Comparison of ENCODE assay signal across 22 cellular contexts in genomic region chr12:50160643-50161042, GRCh38. TPM values are rescaled to one million over a fixed set of nuclear protein-coding genes. Genes with fewer than 3 reads are reported as not detected.
"Had no signal": no experiment of that assay in that cellular context is flagged by ENCODE, and none has a peak within 500 bp of the region (broad histone marks: within the 10 kb centered on the region; RNA-seq: fewer than 3 reads in every experiment).

No MANE protein-coding gene starts in this region.

- H3K4me3 Mint-ChIP-seq: activated CD4-positive, alpha-beta memory T cell treated with anti-CD3 and anti-CD28 coated beads for 36 hours; activated CD8-positive, alpha-beta memory T cell treated with anti-CD3 and anti-CD28 coated beads, Interleukin-2, amount 10 ng/mL, durations not matched to agents 7 days and 5 days; activated naive CD8-positive, alpha-beta T cell treated with anti-CD3 and anti-CD28 coated beads for 36 hours; stimulated activated naive B cell treated with anti-CD40 and anti-IgM and Interleukin-4, amounts not matched to agents 10 μg/mL and 1 μg/mL and 100 μg/mL, for 72 hours; T-helper 1 cell treated with Interleukin-12 subunit alpha and Interleukin-12 subunit beta and Interleukin-4 antibody, amounts not matched to agents 30 μg/mL and 1 μg/mL, for 36 hours had no signal

- H3K27ac ChIP-seq: body of pancreas, coronary artery, gastrocnemius medialis, pancreas, sigmoid colon, thoracic aorta, upper lobe of right lung had no signal

- H3K4me3 ChIP-seq: body of pancreas, coronary artery, gastrocnemius medialis, lung, pancreas, sigmoid colon, thoracic aorta, upper lobe of right lung had no signal

- DNase-seq: activated CD4-positive, alpha-beta memory T cell treated with anti-CD3 and anti-CD28 coated beads for 36 hours; activated CD8-positive, alpha-beta memory T cell treated with anti-CD3 and anti-CD28 coated beads, Interleukin-2, amount 10 ng/mL, durations not matched to agents 7 days and 5 days; activated gamma-delta T cell; activated naive CD8-positive, alpha-beta T cell treated with anti-CD3 and anti-CD28 coated beads for 36 hours; activated T-cell treated with anti-CD3 and anti-CD28 coated beads, Interleukin-2, amount 50 U/mL, for 48 hours; body of pancreas; central memory CD4-positive, alpha-beta T cell; gastrocnemius medialis; head of caudate nucleus; kidney; pancreas; sigmoid colon; stimulated activated CD4-positive, alpha-beta T cell treated with anti-CD3 and anti-CD28 coated beads, Interleukin-4, amount 100 ng/mL, for 4 hours; stimulated activated naive B cell treated with anti-CD40 and anti-IgM and Interleukin-4, amounts not matched to agents 10 μg/mL and 1 μg/mL and 100 μg/mL, for 72 hours; upper lobe of right lung had no signal

- H3K27me3 ChIP-seq: body of pancreas, gastrocnemius medialis, pancreas, sigmoid colon, upper lobe of right lung had no signal

- ATAC-seq: activated CD8-positive, alpha-beta memory T cell treated with anti-CD3 and anti-CD28 coated beads, Interleukin-2, amount 10 ng/mL, durations not matched to agents 7 days and 5 days; body of pancreas; esophagus mucosa; gastrocnemius medialis; left lobe of liver; pancreas; stimulated activated naive B cell treated with anti-CD40 and anti-IgM and Interleukin-4, amounts not matched to agents 10 μg/mL and 1 μg/mL and 100 μg/mL, for 72 hours; upper lobe of right lung had no signal

- H3K27ac Mint-ChIP-seq: activated CD4-positive, alpha-beta memory T cell treated with anti-CD3 and anti-CD28 coated beads for 36 hours; activated CD8-positive, alpha-beta memory T cell treated with anti-CD3 and anti-CD28 coated beads, Interleukin-2, amount 10 ng/mL, durations not matched to agents 7 days and 5 days; activated naive CD8-positive, alpha-beta T cell treated with anti-CD3 and anti-CD28 coated beads for 36 hours; stimulated activated naive B cell treated with anti-CD40 and anti-IgM and Interleukin-4, amounts not matched to agents 10 μg/mL and 1 μg/mL and 100 μg/mL, for 72 hours; T-helper 1 cell treated with Interleukin-12 subunit alpha and Interleukin-12 subunit beta and Interleukin-4 antibody, amounts not matched to agents 30 μg/mL and 1 μg/mL, for 36 hours had no signal

- H3K4me1 ChIP-seq: gastrocnemius medialis, pancreas had no signal

- H3K27me3 Mint-ChIP-seq: activated CD4-positive, alpha-beta memory T cell treated with anti-CD3 and anti-CD28 coated beads for 36 hours; activated CD8-positive, alpha-beta memory T cell treated with anti-CD3 and anti-CD28 coated beads, Interleukin-2, amount 10 ng/mL, durations not matched to agents 7 days and 5 days; activated naive CD8-positive, alpha-beta T cell treated with anti-CD3 and anti-CD28 coated beads for 36 hours; stimulated activated naive B cell treated with anti-CD40 and anti-IgM and Interleukin-4, amounts not matched to agents 10 μg/mL and 1 μg/mL and 100 μg/mL, for 72 hours had no signal

- H3K36me3 ChIP-seq: gastrocnemius medialis, pancreas, sigmoid colon, thoracic aorta, upper lobe of right lung had no signal

- H3K9me3 Mint-ChIP-seq: activated CD4-positive, alpha-beta memory T cell treated with anti-CD3 and anti-CD28 coated beads for 36 hours; activated naive CD8-positive, alpha-beta T cell treated with anti-CD3 and anti-CD28 coated beads for 36 hours; stimulated activated naive B cell treated with anti-CD40 and anti-IgM and Interleukin-4, amounts not matched to agents 10 μg/mL and 1 μg/mL and 100 μg/mL, for 72 hours; T-helper 1 cell treated with Interleukin-12 subunit alpha and Interleukin-12 subunit beta and Interleukin-4 antibody, amounts not matched to agents 30 μg/mL and 1 μg/mL, for 36 hours had no signal

- H3K9me3 ChIP-seq: body of pancreas, gastrocnemius medialis, pancreas, sigmoid colon, thoracic aorta, upper lobe of right lung had no signal

RNA-seq across cellular contexts. Expression of gene GPD1, which starts 56.8 kb away (rescaled TPM):
- total RNA-seq: pulmonary artery endothelial cell had no signal
